Comparison of ENCODE assay signal across 1 cellular context in the genomic region with DNA sequence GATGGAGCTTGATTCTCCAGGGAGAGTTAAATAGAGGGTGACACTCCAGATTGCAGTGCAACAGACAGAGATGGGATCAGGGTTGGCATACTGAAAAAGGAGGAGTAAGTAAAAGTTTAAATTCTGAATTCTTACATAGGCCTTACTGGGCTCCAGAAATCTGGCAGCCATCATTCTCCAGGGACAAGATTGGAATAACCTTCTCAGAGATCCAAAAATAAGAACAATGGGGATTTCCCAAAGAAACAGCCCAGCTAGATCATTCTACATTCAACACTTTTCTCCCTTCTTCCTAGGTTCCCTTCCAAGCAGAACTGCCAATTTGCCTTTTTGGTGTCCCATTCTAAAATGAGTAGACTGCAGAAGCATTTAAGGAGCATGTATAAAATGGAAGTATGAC.
TF ChIP-seq lines count a peak whose summit lies in the region.

No MANE protein-coding gene starts in this region.

TF ChIP-seq in IMR-90, 13 proteins besides CTCF, POLR2A, EP300 and RAD21:
- TF ChIP-seq MAZ (IDR thresholded peaks at IDR 0.05; ENCODE audit: borderline replicate concordance, low read depth, low read length) (no peak), MXI1 (IDR thresholded peaks at IDR 0.05; ENCODE audit: borderline replicate concordance, low read depth, low read length) (no peak), BHLHE40 (IDR thresholded peaks at IDR 0.05; ENCODE audit: low read depth, low read length) (no peak), USF2 (IDR thresholded peaks at IDR 0.05; ENCODE audit: low read depth, low read length) (no peak), MAFK (IDR thresholded peaks at IDR 0.05; ENCODE audit: low read depth, low read length) (no peak), NFE2L2 (IDR thresholded peaks at IDR 0.05; ENCODE audit: low read depth, low read length) (no peak), CEBPB (IDR thresholded peaks at IDR 0.05; ENCODE audit: low read depth, low read length) (no peak), RFX5 (IDR thresholded peaks at IDR 0.05; ENCODE audit: low read depth, low read length) (no peak), FOS (IDR thresholded peaks at IDR 0.05; ENCODE audit: low read depth, low read length) (no peak), SMC3 (IDR thresholded peaks at IDR 0.05; ENCODE audit: low read depth, low read length) (no peak), RCOR1 (IDR thresholded peaks at IDR 0.05; ENCODE audit: insufficient replicate concordance, low read length) (no peak), CHD1 (IDR thresholded peaks at IDR 0.05; ENCODE audit: low read depth, low read length) (no peak)
- TF ChIP-seq, protein P1, sequence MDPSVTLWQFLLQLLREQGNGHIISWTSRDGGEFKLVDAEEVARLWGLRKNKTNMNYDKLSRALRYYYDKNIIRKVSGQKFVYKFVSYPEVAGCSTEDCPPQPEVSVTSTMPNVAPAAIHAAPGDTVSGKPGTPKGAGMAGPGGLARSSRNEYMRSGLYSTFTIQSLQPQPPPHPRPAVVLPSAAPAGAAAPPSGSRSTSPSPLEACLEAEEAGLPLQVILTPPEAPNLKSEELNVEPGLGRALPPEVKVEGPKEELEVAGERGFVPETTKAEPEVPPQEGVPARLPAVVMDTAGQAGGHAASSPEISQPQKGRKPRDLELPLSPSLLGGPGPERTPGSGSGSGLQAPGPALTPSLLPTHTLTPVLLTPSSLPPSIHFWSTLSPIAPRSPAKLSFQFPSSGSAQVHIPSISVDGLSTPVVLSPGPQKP (IDR thresholded peaks at IDR 0.05; ENCODE audit: borderline replicate concordance, low read depth, low read length): no peak
TF ChIP-seq in IMR-90: peak in this region for 0.
